Comparison of ENCODE assay signal across 9 cellular contexts in the genomic region with DNA sequence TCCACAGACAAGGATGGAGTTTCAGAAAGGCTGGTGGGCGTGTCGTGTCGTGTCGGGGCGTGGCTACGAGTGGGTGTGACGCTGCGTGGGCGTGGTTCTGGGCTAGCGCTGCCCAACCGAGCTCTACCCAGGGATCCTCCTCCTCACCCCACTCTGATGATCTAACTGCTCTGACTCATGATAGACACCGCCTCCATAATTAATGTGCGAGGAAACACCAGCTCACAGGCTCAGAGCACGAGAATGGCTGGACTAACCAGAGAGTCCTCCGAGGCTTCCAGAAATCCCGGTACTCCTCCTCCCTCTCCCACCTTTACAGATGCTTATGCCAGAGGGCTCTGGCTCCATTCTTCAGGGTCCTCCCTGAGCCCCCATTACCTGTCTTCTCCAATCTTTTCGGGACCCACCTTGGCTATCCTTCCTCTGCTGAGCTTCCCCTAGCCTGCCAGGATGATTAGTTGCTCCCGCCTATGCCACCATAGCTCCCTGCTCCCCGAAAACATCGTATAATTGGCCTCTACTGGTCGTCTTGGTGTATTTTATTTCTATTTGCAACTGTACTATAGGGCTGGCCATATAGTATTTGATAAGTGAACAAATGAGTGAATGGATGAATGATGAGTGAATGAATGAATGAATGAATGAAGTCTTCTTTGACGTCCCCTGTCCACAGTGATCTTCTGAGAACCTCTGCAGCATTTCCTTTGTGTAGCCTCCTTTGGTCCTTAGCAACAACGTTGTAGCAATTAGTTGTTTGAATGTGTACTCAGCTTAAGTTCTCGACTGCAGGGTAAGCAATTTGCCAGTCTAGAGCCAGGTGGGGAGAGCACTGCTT. TPM values are rescaled to one million over a fixed set of nuclear protein-coding genes. Genes with fewer than 3 reads are reported as not detected.
A peak's percentile ranks its signal among the peaks of the same experiment; 100 is the strongest.
DNase-seq lines count a peak whose midpoint lies in the region; ATAC-seq and TF ChIP-seq lines count a peak whose summit lies in the region.
"Had no signal": no experiment of that assay in that cellular context is flagged by ENCODE, and none has a peak within 500 bp of the region (broad histone marks: within the 10 kb centered on the region; RNA-seq: fewer than 3 reads in every experiment).

No MANE protein-coding gene starts in this region.

- CTCF ChIA-PET in Panc1 (lab: Charles Lee) = interaction anchor here (0.7 kb wide), 1 partner anchor 88 kb away, joined by 3 read pairs; no protein-coding TSS in a partner anchor

- no peaks in the 10 kb centered on the region for H3K9me3 ChIP-seq in HUES64 (ENCODE audit: insufficient read depth, low read depth, low read length)
- no peaks in the 10 kb centered on the region for H3K9me3 ChIP-seq in Panc1 (ENCODE audit: control insufficient read depth, insufficient read depth, low read depth, low read length)
- no peaks in the 10 kb centered on the region for H3K9me3 ChIP-seq in stomach

- in situ Hi-C loops in Panc1 (cut with HindIII; ENCODE audit: low pct_unique_long_range_greater_than_20kb, low sequenced_read_pairs) = no loop called here

- ATAC-seq in Panc1 (peak; percentile 77), HG03460 (IDR thresholded peaks at IDR 0.05; ENCODE audit: unreplicated experiment) (no peak)

- DNase-seq in DMS53 (lab: John Stamatoyannopoulos, UW) (peak; percentile 87), Panc1 (ENCODE audit: low read depth, low spot score) (peak; percentile 35), activated T-helper 1 cell treated with Interleukin-2 at 50 U/mL for 16 hours (ENCODE audit: low read depth) (peak; percentile 28), fibroblast of the aortic adventitia (ENCODE audit: low read depth) (peak; percentile 87), stomach (peak; percentile 68)

- H3K27me3 ChIP-seq in HUES64 (ENCODE audit: insufficient read depth, low read length) (no peaks in the 10 kb centered on the region), Panc1 (ENCODE audit: control insufficient read depth, insufficient read depth, low read length) (peaks cover 9% of the 10 kb centered on the region), stomach (peaks cover 0 to 13% (median 0%) of the 10 kb centered on the region in 3 donors)

- POLR2A ChIA-PET in Panc1 (lab: Charles Lee) = interaction anchor here (0.5 kb wide), 1 partner anchor 132 kb away, joined by 3 read pairs; no protein-coding TSS in a partner anchor

- H3K27ac ChIP-seq in HUES64 (ENCODE audit: low read depth, low read length) (no peak overlapping the region), Panc1 (ENCODE audit: low read length) (no peak overlapping the region), stomach (no peak overlapping the region)

- no TSS peak for BruUV-seq in Panc1 (replicated peaks; lab: Mats Ljungman, UMichigan)

- TF ChIP-seq CTCF in Panc1 (IDR thresholded peaks at IDR 0.05) (no peak), fibroblast of the aortic adventitia (IDR thresholded peaks at IDR 0.05; ENCODE audit: insufficient read depth, low read length) (no peak), nephron (IDR thresholded peaks at IDR 0.05; ENCODE audit: unreplicated experiment in 3 of 3) (no peak), stomach (IDR thresholded peaks at IDR 0.05) (no peak)

- peak overlapping the region in 1 of 3 experiments; percentile 1 for H3K4me3 Mint-ChIP-seq in nephron

- no peaks in the 10 kb centered on the region for H3K36me3 Mint-ChIP-seq in nephron (ENCODE audit: low read depth)

- WGBS in HUES64 = 36% methylated on average over 24 of the region's 24 CpGs
- WGBS in stomach, 5 donors = 29 to 39% (median 33%) methylated on average over 20 to 24 of the region's 24 CpGs

- H3K36me3 ChIP-seq in HUES64 (ENCODE audit: insufficient read depth, low read length) = no peaks in the 10 kb centered on the region
- H3K36me3 ChIP-seq in Panc1 (ENCODE audit: control insufficient read depth, insufficient read depth, low read length) = no peaks in the 10 kb centered on the region
- H3K36me3 ChIP-seq in stomach = no peaks in the 10 kb centered on the region

- peaks cover 11% of the 10 kb centered on the region for H3K27me3 Mint-ChIP-seq in nephron (ENCODE audit: low read depth)

- intact Hi-C loops in Panc1 (cut with micrococcal nuclease; ENCODE audit: unreplicated experiment) = no loop called here
- intact Hi-C loops in stomach (cut with DNase I; ENCODE audit: low total_unique reads) = no loop called here

- H3K4me1 ChIP-seq in HUES64 (ENCODE audit: insufficient read depth, low read length) (peaks cover 5% of the 10 kb centered on the region; the same call in 1 of the 2 replicates), Panc1 (ENCODE audit: control insufficient read depth, insufficient read depth, low read length) (no peaks in the 10 kb centered on the region), stomach (peaks cover 0 to 9% (median 2%) of the 10 kb centered on the region in 4 donors)

- no peak for TF ChIP-seq EP300 in stomach (IDR thresholded peaks at IDR 0.05)

- TF ChIP-seq POLR2A in stomach (IDR thresholded peaks at IDR 0.05) = no peak

- peak overlapping the region; percentile 27; the same call in 1 of the 2 replicates for H3K9ac ChIP-seq in HUES64 (ENCODE audit: low read depth, low read length)

- H3K9me3 Mint-ChIP-seq in nephron = no peaks in the 10 kb centered on the region

- H3K27ac Mint-ChIP-seq in nephron = peak overlapping the region in 2 of 3 experiments; percentile 3 to 50

- H3K4me3 ChIP-seq in HUES64 (ENCODE audit: low read length) (peak overlapping the region; percentile 38), Panc1 (ENCODE audit: low read depth in 2 of 2, low read length in 2 of 2) (no peak overlapping the region), fibroblast of the aortic adventitia (ENCODE audit: low read depth, low read length) (peak overlapping the region; percentile 35), stomach (no peak overlapping the region)

- peaks cover 17% of the 10 kb centered on the region for H3K4me1 Mint-ChIP-seq in nephron

RNA-seq across cellular contexts. Expression of gene TMPRSS13, which starts 21.7 kb away (rescaled TPM):
- 0.05 TPM for polyA plus RNA-seq in HUES64 (2013, experiment 1 of 2)
- 0.32 TPM for polyA plus RNA-seq in HUES64 (2013, experiment 2 of 2)
- not detected for total RNA-seq in Panc1 (2021; ENCODE audit: unreplicated experiment)
- polyA plus RNA-seq in Panc1 (2012; ENCODE audit: insufficient read length) = not detected
- total RNA-seq in fibroblast of the aortic adventitia (ENCODE audit: low replicate concordance) = not detected in 2 replicates
- total RNA-seq in stomach = 1 to 10 TPM in 2 of 5 donors, under 1 TPM in 1, not detected in 2; 0.37 to 2.2 (median 1.2) TPM
- 1 to 10 TPM in 1 of 3 donors, under 1 TPM in 1, not detected in 1; 0.19 to 3.8 TPM for polyA plus RNA-seq in stomach

RNA-seq across cellular contexts. Expression of gene FXYD6, which starts 31.0 kb away (rescaled TPM):
- polyA plus RNA-seq in HUES64 (2013, experiment 1 of 2) = 51.5 TPM
- 70.4 TPM for polyA plus RNA-seq in HUES64 (2013, experiment 2 of 2)
- total RNA-seq in Panc1 (2021; ENCODE audit: unreplicated experiment) (0.54 TPM), fibroblast of the aortic adventitia (ENCODE audit: low replicate concordance) (0.98 and 1.3 TPM in 2 replicates), stomach (100 to 1,000 TPM in 1 of 5 donors, 10 to 100 TPM in 4; 12.7 to 187 (median 47.0) TPM)
- polyA plus RNA-seq in Panc1 (2012; ENCODE audit: insufficient read length) = 0.16 TPM
- polyA plus RNA-seq in stomach = 10 to 100 TPM; 22.5 to 39.4 (median 25.6) TPM
- total RNA-seq: T-helper 2 cell treated with Interferon-gamma antibody and Interleukin-4, amounts not matched to agents 100 ng/mL and 5 ng/mL, for 36 hours had no signal

Comparison
In these comparisons a context has a peak if more than half of its experiments do, and no peak if none do; other contexts are left out.
1. DNase-seq: peak in every context shown above with its lines; median percentile 87 in DMS53; 87 in fibroblast of the aortic adventitia; 68 in stomach; 35 in Panc1; 28 in activated T-helper 1 cell treated with Interleukin-2 at 50 U/mL for 16 hours.
2. H3K4me3 ChIP-seq: peak in HUES64 (single experiment) and fibroblast of the aortic adventitia (single experiment); none in Panc1 (0 of 2) and stomach (0 of 4).